ENCODE assay signal across 28 cellular contexts in genomic region chr17:66577041-66577440, GRCh38.
"Had no signal": no experiment of that assay in that cellular context is flagged by ENCODE, and none has a peak within 500 bp of the region (broad histone marks: within the 10 kb centered on the region; RNA-seq: fewer than 3 reads in every experiment).

No MANE protein-coding gene starts in this region.

- H3K4me1 Mint-ChIP-seq: central memory CD8-positive, alpha-beta T cell had no signal

- H3K27ac Mint-ChIP-seq: activated CD4-positive, alpha-beta memory T cell treated with anti-CD3 and anti-CD28 coated beads for 36 hours; activated CD4-positive, alpha-beta T cell treated with anti-CD3 and anti-CD28 coated beads for 36 hours; activated CD4-positive, alpha-beta T cell treated with anti-CD3 and anti-CD28 coated beads, Interleukin-2, amount 10 ng/mL, durations not matched to agents 24 days and 14 days; activated CD8-positive, alpha-beta memory T cell treated with anti-CD3 and anti-CD28 coated beads, Interleukin-2, amount 10 ng/mL, durations not matched to agents 7 days and 5 days; activated CD8-positive, alpha-beta T cell treated with anti-CD3 and anti-CD28 coated beads, Interleukin-2, amount 10 ng/mL, durations not matched to agents 7 days and 5 days; activated naive CD8-positive, alpha-beta T cell; activated T-helper 17 cell treated with anti-CD3 and anti-CD28 coated beads, Interleukin-2, amount 50 U/mL, for 72 hours; dendritic cell treated with granulocyte-macrophage colony-stimulating factor and Interleukin-4, amounts not matched to agents 40 ng/mL and 50 ng/mL, for 4 days had no signal

- ATAC-seq: activated CD4-positive, alpha-beta T cell treated with anti-CD3 and anti-CD28 coated beads for 36 hours; activated CD8-positive, alpha-beta memory T cell treated with anti-CD3 and anti-CD28 coated beads, Interleukin-2, amount 10 ng/mL, durations not matched to agents 7 days and 5 days; activated CD8-positive, alpha-beta T cell treated with anti-CD3 and anti-CD28 coated beads, Interleukin-2, amount 10 ng/mL, durations not matched to agents 7 days and 5 days; activated T-helper 17 cell treated with anti-CD3 and anti-CD28 coated beads, Interleukin-2, amount 50 U/mL, for 72 hours; effector memory CD8-positive, alpha-beta T cell; foreskin keratinocyte; gastrocnemius medialis had no signal

- DNase-seq: activated CD4-positive, alpha-beta memory T cell treated with anti-CD3 and anti-CD28 coated beads for 36 hours; activated CD4-positive, alpha-beta T cell treated with anti-CD3 and anti-CD28 coated beads for 36 hours; activated CD4-positive, alpha-beta T cell treated with anti-CD3 and anti-CD28 coated beads, Interleukin-2, amount 10 ng/mL, durations not matched to agents 24 days and 14 days; activated CD4-positive, CD25-positive, alpha-beta regulatory T cell; activated CD4-positive, CD25-positive, alpha-beta regulatory T cell treated with anti-CD3 and anti-CD28 coated beads, Interleukin-2, amount 50 U/mL, for 72 hours; activated CD8-positive, alpha-beta memory T cell treated with anti-CD3 and anti-CD28 coated beads, Interleukin-2, amount 10 ng/mL, durations not matched to agents 7 days and 5 days; activated CD8-positive, alpha-beta memory T cell treated with anti-CD3 and anti-CD28 coated beads, Interleukin-2, amount 50 U/mL, for 4 hours; activated CD8-positive, alpha-beta T cell treated with anti-CD3 and anti-CD28 coated beads, Interleukin-2, amount 10 ng/mL, durations not matched to agents 7 days and 5 days; activated effector memory CD4-positive, alpha-beta T cell treated with Interleukin-2 at 50 U/mL for 16 hours; activated gamma-delta T cell treated with Interleukin-2 at 50 U/mL for 16 hours; activated naive CD4-positive, alpha-beta T cell treated with anti-CD3 and anti-CD28 coated beads, Interleukin-2, amount 50 U/mL, for 16 hours; activated naive CD4-positive, alpha-beta T cell treated with Interleukin-2 at 50 U/mL for 16 hours; activated T-cell treated with anti-CD3 and anti-CD28 coated beads, Interleukin-2, amount 50 U/mL, for 1 hour; amniotic stem cell; anterior cingulate cortex; brain microvascular endothelial cell; effector CD4-positive, alpha-beta T cell; effector memory CD8-positive, alpha-beta T cell; erythroblast; foreskin keratinocyte; gastrocnemius medialis; T-helper 2 cell had no signal

- H3K9me3 ChIP-seq: esophagus muscularis mucosa, gastrocnemius medialis had no signal

- H3K27me3 ChIP-seq: brain microvascular endothelial cell, esophagus muscularis mucosa, foreskin keratinocyte, gastrocnemius medialis had no signal

- H3K27ac ChIP-seq: brain microvascular endothelial cell, coronary artery, esophagus muscularis mucosa, foreskin keratinocyte, gastrocnemius medialis had no signal

- H3K4me3 Mint-ChIP-seq: activated CD4-positive, alpha-beta memory T cell treated with anti-CD3 and anti-CD28 coated beads for 36 hours; activated CD4-positive, alpha-beta T cell treated with anti-CD3 and anti-CD28 coated beads for 36 hours; activated CD4-positive, alpha-beta T cell treated with anti-CD3 and anti-CD28 coated beads, Interleukin-2, amount 10 ng/mL, durations not matched to agents 24 days and 14 days; activated CD8-positive, alpha-beta memory T cell treated with anti-CD3 and anti-CD28 coated beads, Interleukin-2, amount 10 ng/mL, durations not matched to agents 7 days and 5 days; activated CD8-positive, alpha-beta T cell treated with anti-CD3 and anti-CD28 coated beads, Interleukin-2, amount 10 ng/mL, durations not matched to agents 7 days and 5 days; activated naive CD8-positive, alpha-beta T cell; activated T-helper 17 cell treated with anti-CD3 and anti-CD28 coated beads, Interleukin-2, amount 50 U/mL, for 72 hours; central memory CD8-positive, alpha-beta T cell; dendritic cell treated with granulocyte-macrophage colony-stimulating factor and Interleukin-4, amounts not matched to agents 40 ng/mL and 50 ng/mL, for 4 days; effector memory CD8-positive, alpha-beta T cell had no signal

- H3K27me3 Mint-ChIP-seq: activated CD4-positive, alpha-beta memory T cell treated with anti-CD3 and anti-CD28 coated beads for 36 hours; activated CD4-positive, alpha-beta T cell treated with anti-CD3 and anti-CD28 coated beads for 36 hours; activated CD4-positive, alpha-beta T cell treated with anti-CD3 and anti-CD28 coated beads, Interleukin-2, amount 10 ng/mL, durations not matched to agents 24 days and 14 days; activated CD8-positive, alpha-beta memory T cell treated with anti-CD3 and anti-CD28 coated beads, Interleukin-2, amount 10 ng/mL, durations not matched to agents 7 days and 5 days; activated naive CD8-positive, alpha-beta T cell; activated T-helper 17 cell treated with anti-CD3 and anti-CD28 coated beads, Interleukin-2, amount 50 U/mL, for 72 hours; central memory CD8-positive, alpha-beta T cell; dendritic cell treated with granulocyte-macrophage colony-stimulating factor and Interleukin-4, amounts not matched to agents 40 ng/mL and 50 ng/mL, for 4 days; effector memory CD8-positive, alpha-beta T cell had no signal

- H3K4me1 ChIP-seq: foreskin keratinocyte had no signal

- H3K9me3 Mint-ChIP-seq: activated CD4-positive, alpha-beta T cell treated with anti-CD3 and anti-CD28 coated beads, Interleukin-2, amount 10 ng/mL, durations not matched to agents 24 days and 14 days; activated T-helper 17 cell treated with anti-CD3 and anti-CD28 coated beads, Interleukin-2, amount 50 U/mL, for 72 hours; central memory CD8-positive, alpha-beta T cell; effector memory CD8-positive, alpha-beta T cell had no signal
